In the genomic region with DNA sequence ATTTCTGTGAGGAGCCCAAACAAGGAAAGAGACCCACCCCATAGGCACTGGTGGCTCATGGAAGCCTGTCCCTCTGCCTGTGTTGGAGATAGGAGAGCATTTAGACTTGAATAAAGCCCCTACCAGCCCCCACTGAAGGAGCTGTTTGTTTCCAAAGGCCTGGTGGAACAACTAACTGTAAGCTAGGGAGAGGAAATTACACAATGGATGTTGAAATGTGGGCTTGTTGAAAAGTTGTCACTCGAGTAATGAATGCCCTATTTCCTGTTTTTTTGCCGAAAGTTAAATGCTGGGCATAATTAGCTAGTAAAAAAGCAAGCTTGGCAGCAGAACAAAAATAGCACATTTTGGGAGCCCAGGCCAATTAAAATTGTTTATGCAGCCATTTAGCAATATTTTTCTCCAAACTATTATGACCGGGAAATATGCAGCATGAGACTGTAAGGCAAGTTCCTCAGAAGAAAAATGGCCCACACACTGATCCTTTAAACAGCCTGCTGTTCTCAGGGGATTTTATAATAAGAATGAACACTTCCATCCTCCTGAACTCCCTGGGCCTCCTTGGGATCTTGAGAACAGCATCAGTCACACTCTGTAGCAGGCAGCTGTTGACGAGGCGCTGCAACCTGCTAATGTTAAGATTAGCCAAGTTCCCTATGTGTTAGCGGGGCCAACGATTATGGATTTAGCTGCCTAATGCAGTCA, we compare ENCODE assay signal across 8 cellular contexts. TPM values are rescaled to one million over a fixed set of nuclear protein-coding genes. Genes with fewer than 3 reads are reported as not detected.
DNase-seq lines count a peak whose midpoint lies in the region; ATAC-seq lines count a peak whose summit lies in the region.

No MANE protein-coding gene starts in this region.

- DNase-seq in GM04503 (ENCODE audit: low read depth): peak; percentile 77
- DNase-seq in SIG-M5 (lab: John Stamatoyannopoulos, UW): peak; percentile 94
- peak; percentile 48 for DNase-seq in foreskin melanocyte
- peak; percentile 83 for DNase-seq in pulmonary artery endothelial cell (ENCODE audit: low read depth, low spot score)
- no peak for DNase-seq in DMS114 treated with DMSO at 0.1 percent for 48 hours (lab: John Stamatoyannopoulos, UW; ENCODE audit: unreplicated experiment)
- DNase-seq in activated T-cell treated with anti-CD3 and anti-CD28 coated beads for 4 hours: no peak

- no peak for ATAC-seq in GM21717 (IDR thresholded peaks at IDR 0.05; ENCODE audit: unreplicated experiment)
- ATAC-seq in GM18870 (IDR thresholded peaks at IDR 0.05; ENCODE audit: unreplicated experiment): no peak

RNA-seq across cellular contexts. Expression of a gene that starts 38.6 kb away (rescaled TPM):
- 30.9 and 56.3 TPM in 2 replicates for total RNA-seq in pulmonary artery endothelial cell

Comparison
In these comparisons a context has a peak if more than half of its experiments do, and no peak if none do; other contexts are left out.
1. DNase-seq: peak in GM04503 (single experiment), SIG-M5 (single experiment), foreskin melanocyte (single experiment) and pulmonary artery endothelial cell (single experiment); none in DMS114 treated with DMSO at 0.1 percent for 48 hours (single experiment) and activated T-cell treated with anti-CD3 and anti-CD28 coated beads for 4 hours (single experiment).